ENCODE assay signal across 23 cellular contexts in genomic region chr7:29976265-29976664, GRCh38. TPM values are rescaled to one million over a fixed set of nuclear protein-coding genes. Genes with fewer than 3 reads are reported as not detected.
DNase-seq lines count a peak whose midpoint lies in the region; ATAC-seq and TF ChIP-seq lines count a peak whose summit lies in the region.
"Had no signal": no experiment of that assay in that cellular context is flagged by ENCODE, and none has a peak within 500 bp of the region (broad histone marks: within the 10 kb centered on the region; RNA-seq: fewer than 3 reads in every experiment).

No MANE protein-coding gene starts in this region.

- H3K9me3 ChIP-seq in naive thymus-derived CD4-positive, alpha-beta T cell (ENCODE audit: control insufficient read depth in 2 of 3, low read length in 3 of 3) = no peaks in the 10 kb centered on the region
- H3K9me3 ChIP-seq: A549, gastrocnemius medialis, ovary, testis had no signal

- H3K27ac ChIP-seq in naive thymus-derived CD4-positive, alpha-beta T cell (ENCODE audit: low read depth, low read length) = no peak overlapping the region
- H3K27ac ChIP-seq: A549, cardiac muscle cell, ovary, testis had no signal

- no peaks in the 10 kb centered on the region for H3K4me1 ChIP-seq in naive thymus-derived CD4-positive, alpha-beta T cell (ENCODE audit: control insufficient read depth in 2 of 2, insufficient read depth in 2 of 2, low read length in 2 of 2)
- H3K4me1 ChIP-seq: A549, gastrocnemius medialis had no signal

- TF ChIP-seq CTCF in AG09319 (IDR thresholded peaks at IDR 0.05; ENCODE audit: low read depth, low read length) = no peak
- TF ChIP-seq CTCF in cardiac fibroblast (IDR thresholded peaks at IDR 0.05; ENCODE audit: low read depth, low read length) = no peak

- CTCF ChIA-PET in naive thymus-derived CD4-positive, alpha-beta T cell (lab: Charles Lee) = no interaction called here

- H3K27me3 Mint-ChIP-seq in naive thymus-derived CD4-positive, alpha-beta T cell = peaks cover 10 to 20% (median 18%) of the 10 kb centered on the region in 5 donors
- H3K27me3 Mint-ChIP-seq: activated naive CD8-positive, alpha-beta T cell had no signal

- H3K27me3 ChIP-seq in naive thymus-derived CD4-positive, alpha-beta T cell (ENCODE audit: control insufficient read depth in 2 of 2, insufficient read depth in 2 of 2, low read length in 2 of 2) = no peaks in the 10 kb centered on the region
- H3K27me3 ChIP-seq: cardiac muscle cell, gastrocnemius medialis, ovary, testis had no signal

- DNase-seq in AG09319 (ENCODE audit: extremely low read depth, low read depth) = peak; percentile 24
- peak; percentile 22 to 61 for DNase-seq in cardiac fibroblast (ENCODE audit: low read depth in 2 of 2)
- DNase-seq in left cardiac atrium = no peak
- DNase-seq in sciatic nerve (ENCODE audit: low spot score) = no peak
- no peak for DNase-seq in stimulated activated CD4-positive, alpha-beta T cell treated with anti-CD3 and anti-CD28 coated beads, Interleukin-1b, Interleukin-23, amount 100 ng/mL, for 48 hours
- no peak for DNase-seq in naive thymus-derived CD4-positive, alpha-beta T cell
- no peak for DNase-seq in NCI-H226
- DNase-seq in T-helper 2 cell = no peak
- DNase-seq: activated CD4-positive, CD25-positive, alpha-beta regulatory T cell; activated CD8-positive, alpha-beta memory T cell treated with anti-CD3 and anti-CD28 coated beads for 24 hours; effector memory CD8-positive, alpha-beta T cell; gastrocnemius medialis; Kasumi-1; NCI-H69; OCI-M1; stimulated activated CD4-positive, alpha-beta T cell treated with anti-CD3 and anti-CD28 coated beads, Interleukin-4, amount 100 ng/mL, for 24 hours had no signal

- H3K36me3 Mint-ChIP-seq in naive thymus-derived CD4-positive, alpha-beta T cell = no peaks in the 10 kb centered on the region
- H3K36me3 Mint-ChIP-seq: activated naive CD8-positive, alpha-beta T cell; CD14-positive monocyte had no signal

- POLR2A ChIA-PET in naive thymus-derived CD4-positive, alpha-beta T cell (lab: Charles Lee) = no interaction called here

- intact Hi-C loops in left cardiac atrium (cut with DNase I) (no loop called here), sciatic nerve (cut with DNase I) (loop anchor here (1.0 kb wide), 1 partner anchor 17 kb away; no protein-coding TSS in a partner anchor)
- intact Hi-C loops in naive thymus-derived CD4-positive, alpha-beta T cell (cut with micrococcal nuclease) = no loop called here

- no peak overlapping the region for H3K4me3 Mint-ChIP-seq in naive thymus-derived CD4-positive, alpha-beta T cell
- H3K4me3 Mint-ChIP-seq: activated naive CD8-positive, alpha-beta T cell; effector memory CD8-positive, alpha-beta T cell; T-helper 2 cell treated with Interferon-gamma antibody and Interleukin-4, amounts not matched to agents 5 μg/mL and 100 μg/mL, for 36 hours had no signal

- ATAC-seq in left cardiac atrium = peak; percentile 38 to 53
- peak; percentile 75 for ATAC-seq in sciatic nerve
- no peak for ATAC-seq in naive thymus-derived CD4-positive, alpha-beta T cell
- ATAC-seq: A549; effector memory CD8-positive, alpha-beta T cell; gastrocnemius medialis had no signal

- H3K9me3 Mint-ChIP-seq in naive thymus-derived CD4-positive, alpha-beta T cell = no peaks in the 10 kb centered on the region
- H3K9me3 Mint-ChIP-seq: CD14-positive monocyte; effector memory CD8-positive, alpha-beta T cell; T-helper 2 cell treated with Interferon-gamma antibody and Interleukin-4, amounts not matched to agents 5 μg/mL and 100 μg/mL, for 36 hours had no signal

- H3K27ac Mint-ChIP-seq in naive thymus-derived CD4-positive, alpha-beta T cell = no peak overlapping the region
- H3K27ac Mint-ChIP-seq: activated naive CD8-positive, alpha-beta T cell; effector memory CD8-positive, alpha-beta T cell; T-helper 2 cell treated with Interferon-gamma antibody and Interleukin-4, amounts not matched to agents 5 μg/mL and 100 μg/mL, for 36 hours had no signal

- H3K4me1 Mint-ChIP-seq in naive thymus-derived CD4-positive, alpha-beta T cell = peaks cover 0 to 5% (median 0%) of the 10 kb centered on the region in 7 donors

- no peaks in the 10 kb centered on the region for H3K36me3 ChIP-seq in naive thymus-derived CD4-positive, alpha-beta T cell (ENCODE audit: control insufficient read depth in 2 of 3, insufficient read depth in 3 of 3, low read length in 3 of 3)
- H3K36me3 ChIP-seq: cardiac muscle cell, gastrocnemius medialis, ovary had no signal

- H3K4me3 ChIP-seq in cardiac fibroblast (replicated peaks in 1 of 2; ENCODE audit: low read depth in 2 of 2, low read length in 2 of 2) = no peak overlapping the region
- H3K4me3 ChIP-seq in naive thymus-derived CD4-positive, alpha-beta T cell (ENCODE audit: low read length) = no peak overlapping the region
- H3K4me3 ChIP-seq: A549, cardiac muscle cell, gastrocnemius medialis, ovary, testis had no signal

RNA-seq across cellular contexts. Expression of gene SCRN1, which starts 13.3 kb away (rescaled TPM):
- 10 to 100 TPM; 22.9 to 32.1 TPM for total RNA-seq in left cardiac atrium
- total RNA-seq in sciatic nerve = 176 TPM
- total RNA-seq in naive thymus-derived CD4-positive, alpha-beta T cell = 1 to 10 TPM; 2.2 to 8.7 (median 2.5) TPM
- polyA plus RNA-seq in naive thymus-derived CD4-positive, alpha-beta T cell = 1 to 10 TPM; 1.6 to 1.8 TPM

RNA-seq across cellular contexts. Expression of gene FKBP14, which starts 50.2 kb away (rescaled TPM):
- 10 to 100 TPM; 14.3 to 17.6 TPM for total RNA-seq in left cardiac atrium
- 15.2 TPM for total RNA-seq in sciatic nerve
- total RNA-seq in naive thymus-derived CD4-positive, alpha-beta T cell = 1 to 10 TPM; 4.0 to 6.5 (median 5.3) TPM
- polyA plus RNA-seq in naive thymus-derived CD4-positive, alpha-beta T cell = 1 to 10 TPM; 1.6 TPM

RNA-seq across cellular contexts. Expression of gene PLEKHA8, which starts 51.9 kb away (rescaled TPM):
- total RNA-seq in left cardiac atrium (1 to 10 TPM; 4.5 to 5.3 TPM), sciatic nerve (16.9 TPM)
- total RNA-seq in naive thymus-derived CD4-positive, alpha-beta T cell = 10 to 100 TPM in 2 of 5 experiments, 1 to 10 TPM in 3; 7.3 to 14.1 (median 9.3) TPM
- polyA plus RNA-seq in naive thymus-derived CD4-positive, alpha-beta T cell = 1 to 10 TPM; 3.3 to 3.5 TPM

Comparison
In these comparisons a context has a peak if more than half of its experiments do, and no peak if none do; other contexts are left out.
1. DNase-seq: peak in AG09319 (single experiment) and cardiac fibroblast (2 of 2); none in left cardiac atrium (single experiment), sciatic nerve (single experiment), stimulated activated CD4-positive, alpha-beta T cell treated with anti-CD3 and anti-CD28 coated beads, Interleukin-1b, Interleukin-23, amount 100 ng/mL, for 48 hours (single experiment), naive thymus-derived CD4-positive, alpha-beta T cell (0 of 9), NCI-H226 (single experiment) and T-helper 2 cell (0 of 5).